ENCODE assay signal across 11 cellular contexts in the genomic region with DNA sequence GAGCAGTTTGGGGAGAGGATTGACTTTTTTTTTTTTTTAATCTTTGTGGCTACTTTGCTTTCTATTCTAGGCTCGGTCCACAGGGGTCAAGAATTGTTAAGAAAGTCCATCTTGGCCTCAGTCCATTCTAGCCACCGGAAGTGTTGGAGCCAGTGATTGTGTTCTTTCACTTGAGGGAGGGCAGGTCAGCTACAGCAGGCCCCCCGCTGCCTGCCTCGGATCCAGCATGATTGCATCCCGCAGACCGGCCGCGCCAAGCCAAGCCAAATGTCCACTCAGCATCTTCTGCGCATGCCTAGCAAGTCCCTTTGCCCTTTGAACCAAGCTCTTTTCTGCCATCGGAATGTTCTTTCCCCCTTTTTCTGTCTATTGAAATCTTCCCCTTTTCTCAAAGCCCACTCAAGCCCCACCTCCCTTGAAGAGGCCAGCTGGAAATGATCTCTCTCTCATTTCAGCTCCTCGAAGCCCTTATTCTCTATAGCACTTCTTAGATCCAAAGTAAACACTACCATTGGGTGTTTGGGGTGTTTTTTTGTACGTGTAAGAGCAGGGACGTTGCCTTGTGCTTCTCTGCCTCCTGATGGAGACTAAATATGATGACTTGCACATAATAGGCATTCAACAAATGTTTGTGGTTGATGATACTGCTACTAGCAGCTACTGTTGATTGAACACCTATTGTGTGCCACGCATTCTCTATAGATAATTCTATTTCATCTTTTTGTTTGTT.
DNase-seq lines count a peak whose midpoint lies in the region; ATAC-seq, FAIRE-seq and TF ChIP-seq lines count a peak whose summit lies in the region.
"Had no signal": no experiment of that assay in that cellular context is flagged by ENCODE, and none has a peak within 500 bp of the region (broad histone marks: within the 10 kb centered on the region; RNA-seq: fewer than 3 reads in every experiment).

No MANE protein-coding gene starts in this region.

- H3K27ac ChIP-seq in BLaER1 (no peak overlapping the region), esophagus squamous epithelium (no peak overlapping the region)
- H3K27ac ChIP-seq: cardiac muscle cell had no signal

- no peaks in the 10 kb centered on the region for H4K20me1 ChIP-seq in BLaER1

- H3K9me3 ChIP-seq in BLaER1 (0 out of 2 replicates have a peak, but pooled peaks cover 4% of the 10 kb centered on the region), esophagus squamous epithelium (no peaks in the 10 kb centered on the region)

- no peaks in the 10 kb centered on the region for H3K9me3 Mint-ChIP-seq in memory B cell
- H3K9me3 Mint-ChIP-seq: natural killer cell had no signal

- peaks cover 4% of the 10 kb centered on the region for H3K4me1 Mint-ChIP-seq in memory B cell

- peaks cover 20% of the 10 kb centered on the region for H3K4me1 ChIP-seq in BLaER1
- H3K4me1 ChIP-seq in esophagus squamous epithelium: peaks cover 0 to 15% (median 0%) of the 10 kb centered on the region in 3 donors

- no peak overlapping the region for H3K4me3 Mint-ChIP-seq in memory B cell
- H3K4me3 Mint-ChIP-seq: natural killer cell had no signal

- H3K27me3 ChIP-seq in BLaER1 (no peaks in the 10 kb centered on the region), esophagus squamous epithelium (no peaks in the 10 kb centered on the region)
- H3K27me3 ChIP-seq: cardiac muscle cell had no signal

- no peak overlapping the region for H3K27ac Mint-ChIP-seq in memory B cell
- H3K27ac Mint-ChIP-seq: natural killer cell had no signal

- no peaks in the 10 kb centered on the region for H3K36me3 Mint-ChIP-seq in memory B cell
- H3K36me3 Mint-ChIP-seq: natural killer cell had no signal

- peak; percentile 31 for ATAC-seq in memory B cell (ENCODE audit: low read depth)
- no peak for ATAC-seq in GM21447 (IDR thresholded peaks at IDR 0.05; ENCODE audit: unreplicated experiment)

- whole genome bisulfite sequencing in esophagus squamous epithelium, 2 donors: 23 to 55% methylated on average over 7 to 14 of the region's 14 CpGs

- H3K9ac ChIP-seq in BLaER1: no peak overlapping the region

- peaks cover 6% of the 10 kb centered on the region for H3K27me3 Mint-ChIP-seq in memory B cell

- H3K4me3 ChIP-seq in BLaER1 (no peak overlapping the region), esophagus squamous epithelium (peak overlapping the region in 1 of 4 donors; percentile 18)
- H3K4me3 ChIP-seq: cardiac muscle cell had no signal

- H3K4me2 ChIP-seq in BLaER1: peak overlapping the region; percentile 44

- FAIRE-seq in GM12891 (lab: Jason Lieb, UNC): no peak

- peak; percentile 48 for DNase-seq in M059J (ENCODE audit: low read depth)
- DNase-seq in cerebellum (ENCODE audit: low spot score): peak; percentile 30
- DNase-seq in memory B cell (ENCODE audit: low spot score in 2 of 2): no peak
- no peak for DNase-seq in UCSD-AML1 (lab: John Stamatoyannopoulos, UW; ENCODE audit: unreplicated experiment)
- DNase-seq in GM12891 (ENCODE audit: insufficient read length, low spot score): no peak
- no peak for DNase-seq in esophagus squamous epithelium (lab: John Stamatoyannopoulos, UW)
- DNase-seq: natural killer cell; stimulated activated CD4-positive, alpha-beta T cell treated with anti-CD3 and anti-CD28 coated beads, Interleukin-4, amount 100 ng/mL, for 24 hours had no signal

- no peaks in the 10 kb centered on the region for H3K36me3 ChIP-seq in BLaER1
- no peaks in the 10 kb centered on the region for H3K36me3 ChIP-seq in esophagus squamous epithelium
- H3K36me3 ChIP-seq: cardiac muscle cell had no signal

- intact Hi-C loops in esophagus squamous epithelium (cut with DNase I): no loop called here

- no peak for TF ChIP-seq POLR2A in GM12891 (IDR thresholded peaks at IDR 0.05; ENCODE audit: low read depth, low read length)
- no peak for TF ChIP-seq POLR2A in esophagus squamous epithelium (IDR thresholded peaks at IDR 0.05)

- TF ChIP-seq CTCF in esophagus squamous epithelium (IDR thresholded peaks at IDR 0.05): no peak

TF ChIP-seq in GM12891, 5 proteins besides CTCF, POLR2A, EP300 and RAD21:
- TF ChIP-seq SPI1 (IDR thresholded peaks at IDR 0.05; ENCODE audit: low read depth, low read length) (no peak), POLR2AphosphoS5 (IDR thresholded peaks at IDR 0.05; ENCODE audit: low read depth, low read length) (no peak), PAX5 (IDR thresholded peaks at IDR 0.05; ENCODE audit: insufficient read depth, low read length, severe bottlenecking) (no peak), POU2F2 (IDR thresholded peaks at IDR 0.05; ENCODE audit: low read depth, low read length) (no peak), TAF1 (IDR thresholded peaks at IDR 0.05; ENCODE audit: low read depth, low read length) (no peak)

Comparison
In these comparisons a context has a peak if more than half of its experiments do, and no peak if none do; other contexts are left out.
1. DNase-seq: peak in M059J (single experiment) and cerebellum (single experiment); none in memory B cell (0 of 2), UCSD-AML1 (single experiment), GM12891 (single experiment) and esophagus squamous epithelium (single experiment).